29 cellular contexts compared by ENCODE assay signal in genomic region chr20:2204021-2204420, GRCh38.
"Had no signal": no experiment of that assay in that cellular context is flagged by ENCODE, and none has a peak within 500 bp of the region (broad histone marks: within the 10 kb centered on the region; RNA-seq: fewer than 3 reads in every experiment).

No MANE protein-coding gene starts in this region.

- H3K36me3 ChIP-seq: stomach, suprapubic skin, thoracic aorta, thyroid gland, tibial artery, tibial nerve, transverse colon, upper lobe of left lung, upper lobe of right lung, uterus, vagina had no signal

- DNase-seq: stimulated activated CD4-positive, alpha-beta T cell treated with anti-CD3 and anti-CD28 coated beads, Interleukin-2, amount 100 ng/mL, for 48 hours; stimulated activated CD4-positive, alpha-beta T cell treated with anti-CD3 and anti-CD28 coated beads, Interleukin-4, amount 100 ng/mL, for 1 hour; stimulated activated CD4-positive, alpha-beta T cell treated with anti-CD3 and anti-CD28 coated beads, Interleukin-4, amount 100 ng/mL, for 24 hours; stimulated activated CD4-positive, alpha-beta T cell treated with anti-CD3 and anti-CD28 coated beads, Interleukin-4, amount 100 ng/mL, for 4 hours; stimulated activated CD8-positive, alpha-beta memory T cell treated with anti-CD3 and anti-CD28 coated beads, Interleukin-4, amount 100 ng/mL, for 48 hours; stimulated activated naive B cell treated with anti-CD40 and anti-IgM and Interleukin-4, amounts not matched to agents 10 μg/mL and 1 μg/mL and 100 μg/mL, for 72 hours; stimulated activated naive CD4-positive, alpha-beta T cell; stimulated activated naive CD4-positive, alpha-beta T cell treated with Interleukin-2 at 50 U/mL for 16 hours; stimulated activated naive CD8-positive, alpha-beta T cell treated with anti-CD3 and anti-CD28 coated beads, Interleukin-15, amount 100 ng/mL, for 72 hours; stimulated activated naive CD8-positive, alpha-beta T cell treated with anti-CD3 and anti-CD28 coated beads, Interleukin-15, Interleukin-2, amounts not matched to agents 100 U/mL and 50 U/mL, for 24 hours; stomach; substantia nigra; testis; thyroid gland; tibial artery; transverse colon; trophoblast cell; upper lobe of left lung; upper lobe of right lung; uterus had no signal

- H3K9me3 ChIP-seq: stomach, suprapubic skin, testis, thoracic aorta, thyroid gland, tibial artery, tibial nerve, transverse colon, upper lobe of left lung, upper lobe of right lung, uterus, vagina had no signal

- H3K4me1 Mint-ChIP-seq: stimulated activated effector memory CD8-positive, alpha-beta T cell treated with anti-CD3 and anti-CD28 coated beads, Interleukin-12 subunit alpha, Interleukin-12 subunit beta, amount 100 ng/mL, for 72 hours had no signal

- H3K4me3 ChIP-seq: stomach, suprapubic skin, testis, thoracic aorta, thyroid gland, tibial artery, tibial nerve, transverse colon, upper lobe of left lung, upper lobe of right lung, uterus, vagina had no signal

- H3K27me3 ChIP-seq: testis, thyroid gland, uterus, vagina had no signal

- H3K4me3 Mint-ChIP-seq: stimulated activated effector memory CD8-positive, alpha-beta T cell treated with anti-CD3 and anti-CD28 coated beads, Interleukin-12 subunit alpha, Interleukin-12 subunit beta, amount 100 ng/mL, for 72 hours; stimulated activated memory B cell treated with anti-CD40 and anti-IgM and Interleukin-4, amounts not matched to agents 10 μg/mL and 1 μg/mL and 100 μg/mL, for 72 hours; stimulated activated naive B cell treated with anti-CD40 and anti-IgM and Interleukin-4, amounts not matched to agents 10 μg/mL and 1 μg/mL and 100 μg/mL, for 72 hours; stimulated activated naive CD8-positive, alpha-beta T cell treated with anti-CD3 and anti-CD28 coated beads, Interleukin-15, amount 100 ng/mL, for 72 hours; stimulated activated naive CD8-positive, alpha-beta T cell treated with anti-CD3 and anti-CD28 coated beads, Interleukin-15, Interleukin-2, amounts not matched to agents 100 ng/mL and 50 ng/mL, for 24 hours; type B pancreatic cell had no signal

- H3K27ac Mint-ChIP-seq: stimulated activated effector memory CD8-positive, alpha-beta T cell treated with anti-CD3 and anti-CD28 coated beads, Interleukin-12 subunit alpha, Interleukin-12 subunit beta, amount 100 ng/mL, for 72 hours; stimulated activated memory B cell treated with anti-CD40 and anti-IgM and Interleukin-4, amounts not matched to agents 10 μg/mL and 1 μg/mL and 100 μg/mL, for 72 hours; stimulated activated naive B cell treated with anti-CD40 and anti-IgM and Interleukin-4, amounts not matched to agents 10 μg/mL and 1 μg/mL and 100 μg/mL, for 72 hours; stimulated activated naive CD8-positive, alpha-beta T cell treated with anti-CD3 and anti-CD28 coated beads, Interleukin-15, amount 100 ng/mL, for 72 hours; stimulated activated naive CD8-positive, alpha-beta T cell treated with anti-CD3 and anti-CD28 coated beads, Interleukin-15, Interleukin-2, amounts not matched to agents 100 ng/mL and 50 ng/mL, for 24 hours; type B pancreatic cell had no signal

- H3K36me3 Mint-ChIP-seq: stimulated activated memory B cell treated with anti-CD40 and anti-IgM and Interleukin-4, amounts not matched to agents 10 μg/mL and 1 μg/mL and 100 μg/mL, for 72 hours; type B pancreatic cell had no signal

- FAIRE-seq: urothelium cell line had no signal

- H3K27me3 Mint-ChIP-seq: stimulated activated memory B cell treated with anti-CD40 and anti-IgM and Interleukin-4, amounts not matched to agents 10 μg/mL and 1 μg/mL and 100 μg/mL, for 72 hours had no signal

- H3K9me3 Mint-ChIP-seq: stimulated activated effector memory CD8-positive, alpha-beta T cell treated with anti-CD3 and anti-CD28 coated beads, Interleukin-12 subunit alpha, Interleukin-12 subunit beta, amount 100 ng/mL, for 72 hours; stimulated activated memory B cell treated with anti-CD40 and anti-IgM and Interleukin-4, amounts not matched to agents 10 μg/mL and 1 μg/mL and 100 μg/mL, for 72 hours; stimulated activated naive B cell treated with anti-CD40 and anti-IgM and Interleukin-4, amounts not matched to agents 10 μg/mL and 1 μg/mL and 100 μg/mL, for 72 hours; stimulated activated naive CD8-positive, alpha-beta T cell treated with anti-CD3 and anti-CD28 coated beads, Interleukin-15, amount 100 ng/mL, for 72 hours; stimulated activated naive CD8-positive, alpha-beta T cell treated with anti-CD3 and anti-CD28 coated beads, Interleukin-15, Interleukin-2, amounts not matched to agents 100 ng/mL and 50 ng/mL, for 24 hours had no signal

- H3K27ac ChIP-seq: stomach, suprapubic skin, testis, thoracic aorta, thyroid gland, tibial artery, tibial nerve, transverse colon, upper lobe of left lung, upper lobe of right lung, uterus, vagina had no signal
